8 cellular contexts compared by ENCODE assay signal in genomic region chr20:17226410-17227198, GRCh38. TPM values are rescaled to one million over a fixed set of nuclear protein-coding genes. Genes with fewer than 3 reads are reported as not detected.
DNase-seq lines count a peak whose midpoint lies in the region; ATAC-seq and TF ChIP-seq lines count a peak whose summit lies in the region.

TSS of gene PCSK2 (plus strand) at chr20:17227040. CDS start at chr20:17227306, 266 bp downstream.

- H3K4me1 ChIP-seq in thyroid gland = peaks cover 16 to 20% of the 10 kb centered on the region in 2 donors

- ATAC-seq in GM18868 (IDR thresholded peaks at IDR 0.05; ENCODE audit: unreplicated experiment) = no peak

- H3K36me3 ChIP-seq in thyroid gland = no peaks in the 10 kb centered on the region

- peak; percentile 95 for DNase-seq in G401 (ENCODE audit: low spot score)
- peak; percentile 98 for DNase-seq in NCI-H2227 treated with DMSO at 0.1 percent for 48 hours (lab: John Stamatoyannopoulos, UW)
- peak; percentile 96 for DNase-seq in left kidney (ENCODE audit: low read depth, low spot score)
- peak; percentile 85 for DNase-seq in thyroid gland
- no peak for DNase-seq in T-helper 1 cell
- no peak for DNase-seq in activated gamma-delta T cell (lab: John Stamatoyannopoulos, UW)

- WGBS in thyroid gland, 2 donors = 1% methylated on average over 34 to 36 of the region's 53 CpGs

- H3K27ac ChIP-seq in cingulate gyrus (ENCODE audit: low read depth, low read length) = peak within 1 kb of the TSS; percentile 23
- peak within 1 kb of the TSS in 1 of 3 donors; percentile 13 for H3K27ac ChIP-seq in thyroid gland

- no peaks in the 10 kb centered on the region for H3K9me3 ChIP-seq in thyroid gland

- intact Hi-C loops in thyroid gland (cut with DNase I) = no loop called here

- peak within 1 kb of the TSS; percentile 17 to 45 (median 36) for H3K4me3 ChIP-seq in thyroid gland (replicated peaks in 1 of 3)

- no peaks in the 10 kb centered on the region for H3K27me3 ChIP-seq in thyroid gland

- TF ChIP-seq POLR2A in thyroid gland (IDR thresholded peaks at IDR 0.05) = peak in 1 of 2 donors; percentile 40

- in situ Hi-C loops in G401 (cut with HindIII; ENCODE audit: low sequenced_read_pairs) = no loop called here

- TF ChIP-seq CTCF in thyroid gland (IDR thresholded peaks at IDR 0.05) = peak in 2 of 6 experiments; percentile 9 to 17

RNA-seq across cellular contexts. Expression of gene PCSK2, which starts in this region (rescaled TPM):
- not detected in 2 replicates for total RNA-seq in G401 (2014; rRNA removed; shearing (Covaris generic))
- total RNA-seq in thyroid gland = 100 to 1,000 TPM in 2 of 4 donors, 10 to 100 TPM in 2; 43.2 to 242 (median 112) TPM

Comparison
In these comparisons a context has a peak if more than half of its experiments do, and no peak if none do; other contexts are left out.
1. RNA of gene PCSK2 (total RNA-seq): 43.2 to 242 TPM in thyroid gland; not detected in G401; every median in the first group is over 10 times any median in the second.
2. Peak in DNase-seq in G401; RNA of the gene not detected or under 1 TPM.
3. DNase-seq: peak in NCI-H2227 treated with DMSO at 0.1 percent for 48 hours (single experiment), left kidney (single experiment) and thyroid gland (2 of 2); none in T-helper 1 cell (0 of 5) and activated gamma-delta T cell (single experiment).